13 cellular contexts compared by ENCODE assay signal in the genomic region with DNA sequence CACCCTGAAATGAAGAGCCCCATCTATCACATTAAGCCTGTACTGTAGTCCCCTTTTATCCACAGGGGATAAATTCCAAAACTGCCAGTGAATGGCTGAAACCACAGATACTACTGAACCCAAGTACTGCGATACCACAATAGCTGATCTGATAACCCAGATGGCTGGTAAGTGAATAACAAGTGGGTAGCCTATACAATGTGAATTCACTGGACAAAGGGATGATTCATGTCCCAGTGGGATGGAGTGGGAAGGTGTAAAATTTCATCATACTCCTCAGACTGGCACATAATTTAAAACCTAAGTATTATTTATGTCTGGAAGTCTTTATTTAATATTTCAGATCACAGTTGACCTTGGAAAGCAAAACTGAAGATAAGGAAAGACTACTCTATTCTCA.
DNase-seq lines count a peak whose midpoint lies in the region; ATAC-seq and TF ChIP-seq lines count a peak whose summit lies in the region.
"Had no signal": no experiment of that assay in that cellular context is flagged by ENCODE, and none has a peak within 500 bp of the region (broad histone marks: within the 10 kb centered on the region; RNA-seq: fewer than 3 reads in every experiment).

No MANE protein-coding gene starts in this region.

- POLR2A ChIA-PET in A673 (lab: Charles Lee; ENCODE audit: low non-redundant PET): no interaction called here

- H3K36me3 Mint-ChIP-seq in activated T-helper 17 cell treated with anti-CD3 and anti-CD28 coated beads, Interleukin-2, amount 50 U/mL, for 72 hours (ENCODE audit: low read depth): no peaks in the 10 kb centered on the region

- no peak overlapping the region for H3K4me3 Mint-ChIP-seq in activated T-helper 17 cell treated with anti-CD3 and anti-CD28 coated beads, Interleukin-2, amount 50 U/mL, for 72 hours
- H3K4me3 Mint-ChIP-seq: activated naive CD8-positive, alpha-beta T cell treated with anti-CD3 and anti-CD28 coated beads, Interleukin-2, amount 10 ng/mL, durations not matched to agents 7 days and 5 days; H9; nephron; T-cell had no signal

- no peaks in the 10 kb centered on the region for H3K36me3 ChIP-seq in A673 (ENCODE audit: insufficient read depth, low read length, poor library complexity, severe bottlenecking)
- H3K36me3 ChIP-seq: BLaER1 treated with 17β-estradiol and CSF1 and Interleukin-3, amounts not matched to agents 10 nM and 100 nM had no signal

- intact Hi-C loops in A673 (cut with micrococcal nuclease; ENCODE audit: unreplicated experiment): no loop called here

- no peaks in the 10 kb centered on the region for H3K4me1 ChIP-seq in A673 (ENCODE audit: insufficient read depth, low read length, poor library complexity, severe bottlenecking)
- H3K4me1 ChIP-seq: BLaER1 treated with 17β-estradiol and CSF1 and Interleukin-3, amounts not matched to agents 10 nM and 100 nM had no signal

- no peaks in the 10 kb centered on the region for H3K27me3 ChIP-seq in A673 (replicated peaks; ENCODE audit: insufficient read depth, low read depth, low read length, poor library complexity)
- H3K27me3 ChIP-seq: BLaER1 treated with 17β-estradiol and CSF1 and Interleukin-3, amounts not matched to agents 10 nM and 100 nM had no signal

- H3K9me3 ChIP-seq in A673 (ENCODE audit: low read depth, low read length, poor library complexity, severe bottlenecking): peaks cover 7% of the 10 kb centered on the region

- BruUV-seq in A673 (replicated peaks; lab: Mats Ljungman, UMichigan): no TSS peak

- H3K4me3 ChIP-seq in A673 (ENCODE audit: low read depth, low read length, poor library complexity, severe bottlenecking): no peak overlapping the region
- H3K4me3 ChIP-seq: BLaER1 treated with 17β-estradiol and CSF1 and Interleukin-3, amounts not matched to agents 10 nM and 100 nM had no signal

- in situ Hi-C loops in KBM-7 (cut with MboI; ENCODE audit: low pct_unique_long_range_greater_than_20kb, low sequenced_read_pairs): no loop called here

- TF ChIP-seq CTCF in A673 (conservative IDR thresholded peaks at IDR 0.05; ENCODE audit: low read depth, low read length): no peak

- no peaks in the 10 kb centered on the region for H3K27me3 Mint-ChIP-seq in activated T-helper 17 cell treated with anti-CD3 and anti-CD28 coated beads, Interleukin-2, amount 50 U/mL, for 72 hours
- H3K27me3 Mint-ChIP-seq: activated naive CD8-positive, alpha-beta T cell treated with anti-CD3 and anti-CD28 coated beads, Interleukin-2, amount 10 ng/mL, durations not matched to agents 7 days and 5 days; T-cell had no signal

- H3K4me1 Mint-ChIP-seq in activated T-helper 17 cell treated with anti-CD3 and anti-CD28 coated beads, Interleukin-2, amount 50 U/mL, for 72 hours: peaks cover 3% of the 10 kb centered on the region
- H3K4me1 Mint-ChIP-seq: H9, nephron had no signal

- CTCF ChIA-PET in A673 (lab: Charles Lee): no interaction called here

- DNase-seq in A673 (ENCODE audit: low spot score) (peak; percentile 9), HPDE6-E6E7 (ENCODE audit: extremely low spot score) (peak; percentile 16), foreskin melanocyte (peak; percentile 44), KBM-7 (no peak)
- DNase-seq: activated naive CD8-positive, alpha-beta T cell treated with anti-CD3 and anti-CD28 coated beads, Interleukin-2, amount 10 ng/mL, durations not matched to agents 7 days and 5 days; H9; T-cell had no signal

- H3K27ac ChIP-seq in A673 (ENCODE audit: low read depth, low read length, poor library complexity, severe bottlenecking): no peak overlapping the region
- H3K27ac ChIP-seq: BLaER1 treated with 17β-estradiol and CSF1 and Interleukin-3, amounts not matched to agents 10 nM and 100 nM had no signal

- H3K9me3 Mint-ChIP-seq in activated T-helper 17 cell treated with anti-CD3 and anti-CD28 coated beads, Interleukin-2, amount 50 U/mL, for 72 hours: peaks cover 12% of the 10 kb centered on the region

- no peak overlapping the region for H3K27ac Mint-ChIP-seq in activated T-helper 17 cell treated with anti-CD3 and anti-CD28 coated beads, Interleukin-2, amount 50 U/mL, for 72 hours
- H3K27ac Mint-ChIP-seq: activated naive CD8-positive, alpha-beta T cell treated with anti-CD3 and anti-CD28 coated beads, Interleukin-2, amount 10 ng/mL, durations not matched to agents 7 days and 5 days; H9; nephron; T-cell had no signal

- ATAC-seq in activated T-helper 17 cell treated with anti-CD3 and anti-CD28 coated beads, Interleukin-2, amount 50 U/mL, for 72 hours (replicated peaks): peak; percentile 48
- no peak for ATAC-seq in HG03378 (IDR thresholded peaks at IDR 0.05; ENCODE audit: unreplicated experiment)
- ATAC-seq in GM19452 (IDR thresholded peaks at IDR 0.05; ENCODE audit: unreplicated experiment): no peak
- no peak for ATAC-seq in HG03135 (IDR thresholded peaks at IDR 0.05; ENCODE audit: unreplicated experiment)
- ATAC-seq: T-cell had no signal
